8 cellular contexts compared by ENCODE assay signal in the genomic region with DNA sequence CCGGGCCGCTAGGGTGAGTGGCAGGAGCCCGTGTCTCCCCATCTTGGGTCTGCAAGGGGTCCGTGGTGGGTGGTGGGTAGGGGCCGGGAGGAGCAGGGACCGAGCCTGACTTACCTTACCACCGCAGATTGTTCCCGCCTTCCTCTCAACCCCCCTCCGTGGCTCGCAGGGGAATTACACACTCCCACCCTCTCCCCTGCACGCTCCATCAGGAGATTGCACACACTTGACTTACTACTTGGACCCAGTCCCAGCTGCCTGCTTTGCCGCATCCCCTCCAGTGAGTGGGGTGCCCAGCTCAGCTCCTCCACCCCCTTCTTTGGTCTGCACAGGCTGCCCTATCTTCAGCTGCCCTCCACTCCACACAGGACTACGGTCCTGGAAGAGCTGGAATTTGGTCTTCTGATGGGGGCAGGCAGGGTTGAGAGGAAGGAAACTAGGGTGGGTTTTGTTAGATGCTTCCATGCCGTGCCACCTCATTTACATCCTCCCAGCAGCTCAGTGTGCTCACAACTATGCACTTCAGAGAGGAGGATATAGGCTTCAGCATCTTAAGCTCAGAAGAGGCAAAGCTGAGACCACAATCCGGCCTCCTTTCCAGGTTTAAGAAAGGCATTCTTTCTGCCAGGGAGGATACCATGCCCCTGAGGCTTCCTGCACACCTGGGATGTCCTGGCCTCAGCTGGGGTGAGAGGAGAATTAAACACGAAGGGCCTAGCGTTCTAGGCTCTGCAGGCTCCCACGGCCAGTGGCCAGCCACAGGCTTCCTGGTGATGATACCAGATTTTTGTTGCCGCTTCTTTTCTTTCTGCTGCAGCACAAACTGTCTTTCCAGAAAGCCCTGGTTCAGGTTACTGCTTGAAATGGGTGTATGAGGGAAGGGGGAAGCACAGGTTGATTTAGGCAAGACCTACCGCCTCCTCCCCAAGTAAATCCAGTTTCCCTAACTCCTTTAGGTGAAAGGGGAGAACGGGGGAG. TPM values are rescaled to one million over a fixed set of nuclear protein-coding genes. Genes with fewer than 3 reads are reported as not detected.
DNase-seq lines count a peak whose midpoint lies in the region; ATAC-seq and TF ChIP-seq lines count a peak whose summit lies in the region.

No MANE protein-coding gene starts in this region.

- intact Hi-C loops in CD8-positive, alpha-beta T cell (cut with DNase I, micrococcal nuclease): loop anchor here (5.0 kb wide), 5 partner anchors 730 to 1545 kb away; partner anchors contain the start of genes ATXN7L2 (in 1 of the 2), DDX20 (in 1 of the 2) and STXBP3 (in 1 of the 2)
- intact Hi-C loops in natural killer cell (cut with micrococcal nuclease) (no loop called here), transverse colon (cut with DNase I; ENCODE audit: low total_unique reads) (no loop called here)

- no peaks in the 10 kb centered on the region for H3K27me3 Mint-ChIP-seq in CD8-positive, alpha-beta T cell (ENCODE audit: low read depth)
- no peaks in the 10 kb centered on the region for H3K27me3 Mint-ChIP-seq in central memory CD8-positive, alpha-beta T cell
- H3K27me3 Mint-ChIP-seq in natural killer cell (ENCODE audit: low read depth in 2 of 2): peaks cover 0 to 9% of the 10 kb centered on the region in 2 donors

- H3K9me3 Mint-ChIP-seq in CD8-positive, alpha-beta T cell: no peaks in the 10 kb centered on the region
- no peaks in the 10 kb centered on the region for H3K9me3 Mint-ChIP-seq in central memory CD8-positive, alpha-beta T cell
- no peaks in the 10 kb centered on the region for H3K9me3 Mint-ChIP-seq in natural killer cell

- peak overlapping the region; percentile 81 for H3K4me3 Mint-ChIP-seq in CD8-positive, alpha-beta T cell
- peak overlapping the region; percentile 79 for H3K4me3 Mint-ChIP-seq in central memory CD8-positive, alpha-beta T cell
- H3K4me3 Mint-ChIP-seq in natural killer cell: peak overlapping the region; percentile 81

- H3K27me3 ChIP-seq in CD8-positive, alpha-beta T cell (ENCODE audit: insufficient read depth, low read length): no peaks in the 10 kb centered on the region
- peaks cover 7% of the 10 kb centered on the region for H3K27me3 ChIP-seq in transverse colon

- TF ChIP-seq CTCF in CD8-positive, alpha-beta T cell (IDR thresholded peaks at IDR 0.05): no peak
- no peak for TF ChIP-seq CTCF in natural killer cell (IDR thresholded peaks at IDR 0.05)
- TF ChIP-seq CTCF in transverse colon (IDR thresholded peaks at IDR 0.05): no peak

- CTCF ChIA-PET in CD8-positive, alpha-beta T cell (lab: Charles Lee): interaction anchor here (1.0 to 18.5 kb wide), 5 partner anchors 9 to 249 kb away, joined by 3 to 783 read pairs (median 21); no protein-coding TSS in a partner anchor

- peak in 1 of 7 experiments; percentile 11 for DNase-seq in CD8-positive, alpha-beta T cell
- DNase-seq in NCI-H2107 (lab: John Stamatoyannopoulos, UW): peak; percentile 26
- no peak for DNase-seq in central memory CD8-positive, alpha-beta T cell (ENCODE audit: low spot score in 2 of 2)
- DNase-seq in natural killer cell: no peak
- DNase-seq in transverse colon: no peak
- DNase-seq in AG08395 (ENCODE audit: low spot score): no peak

- H3K36me3 ChIP-seq in CD8-positive, alpha-beta T cell (ENCODE audit: insufficient read depth, low read length): no peaks in the 10 kb centered on the region
- H3K36me3 ChIP-seq in transverse colon: no peaks in the 10 kb centered on the region

- ATAC-seq in CD8-positive, alpha-beta T cell: no peak
- no peak for ATAC-seq in central memory CD8-positive, alpha-beta T cell (replicated peaks; ENCODE audit: extremely low read depth, poor library complexity, severe bottlenecking)
- no peak for ATAC-seq in natural killer cell
- no peak for ATAC-seq in GM18907 (IDR thresholded peaks at IDR 0.05; ENCODE audit: unreplicated experiment)
- no peak for ATAC-seq in HG02610 (IDR thresholded peaks at IDR 0.05; ENCODE audit: unreplicated experiment)

- H3K4me1 ChIP-seq in CD8-positive, alpha-beta T cell (ENCODE audit: insufficient read depth, low read length): peaks cover 42% of the 10 kb centered on the region
- peaks cover 5 to 34% (median 14%) of the 10 kb centered on the region in 4 donors for H3K4me1 ChIP-seq in transverse colon

- POLR2A ChIA-PET in CD8-positive, alpha-beta T cell (lab: Charles Lee): interaction anchor here (1.4 to 6.3 kb wide), 2 partner anchors 109 to 126 kb away, joined by 3 to 73 read pairs; partner anchors contain the start of gene RBM15

- in situ Hi-C loops in transverse colon (cut with MboI; ENCODE audit: low pct_ligation_motif_present in 1 of 4, low pct_unique_long_range_greater_than_20kb in 1 of 4, low sequenced_read_pairs in 3 of 4): no loop called here

- H3K4me3 ChIP-seq in CD8-positive, alpha-beta T cell (ENCODE audit: low read depth, low read length): peak overlapping the region; percentile 65
- peak overlapping the region in 1 of 4 donors; percentile 88 for H3K4me3 ChIP-seq in transverse colon

- no peak overlapping the region for H3K27ac ChIP-seq in CD8-positive, alpha-beta T cell (ENCODE audit: low read depth, low read length)
- H3K27ac ChIP-seq in transverse colon: no peak overlapping the region

- H3K9me3 ChIP-seq in CD8-positive, alpha-beta T cell (ENCODE audit: low read length): no peaks in the 10 kb centered on the region
- no peaks in the 10 kb centered on the region for H3K9me3 ChIP-seq in transverse colon

- H3K36me3 Mint-ChIP-seq in CD8-positive, alpha-beta T cell: no peaks in the 10 kb centered on the region
- H3K36me3 Mint-ChIP-seq in central memory CD8-positive, alpha-beta T cell (ENCODE audit: insufficient read depth): peaks cover 11% of the 10 kb centered on the region
- no peaks in the 10 kb centered on the region for H3K36me3 Mint-ChIP-seq in natural killer cell

- no peak for TF ChIP-seq POLR2A in transverse colon (IDR thresholded peaks at IDR 0.05)

- H3K27ac Mint-ChIP-seq in CD8-positive, alpha-beta T cell: peak overlapping the region; percentile 76
- peak overlapping the region; percentile 38 for H3K27ac Mint-ChIP-seq in central memory CD8-positive, alpha-beta T cell (ENCODE audit: low read depth)
- peak overlapping the region in 1 of 2 donors; percentile 45 for H3K27ac Mint-ChIP-seq in natural killer cell

- WGBS in transverse colon (ENCODE audit: low coverage in 1 of 2), 2 donors: 61% methylated on average over 18 of the region's 21 CpGs; no CpG with 5 or more reads in 1 of the 2 donors

- H3K4me1 Mint-ChIP-seq in CD8-positive, alpha-beta T cell (ENCODE audit: low read depth): peaks cover 49% of the 10 kb centered on the region
- peaks cover 29% of the 10 kb centered on the region for H3K4me1 Mint-ChIP-seq in central memory CD8-positive, alpha-beta T cell
- H3K4me1 Mint-ChIP-seq in natural killer cell: peaks cover 8 to 32% of the 10 kb centered on the region in 2 donors

- TF ChIP-seq EP300 in transverse colon (IDR thresholded peaks at IDR 0.05; ENCODE audit: low read depth): no peak

RNA-seq across cellular contexts. Expression of gene KCNC4, which starts 2.3 kb away (rescaled TPM):
- total RNA-seq in CD8-positive, alpha-beta T cell: 10 to 100 TPM; 11.4 to 13.1 TPM
- total RNA-seq in natural killer cell (1 to 10 TPM; 2.5 to 3.9 (median 3.3) TPM), transverse colon (10 to 100 TPM in 1 of 4 donors, 1 to 10 TPM in 3; 1.8 to 25.8 (median 4.9) TPM)

Comparison
In these comparisons a context has a peak if more than half of its experiments do, and no peak if none do; other contexts are left out.
1. intact Hi-C loops: an anchor here in CD8-positive, alpha-beta T cell (5.0 kb wide); none called in natural killer cell and transverse colon.